ENCODE assay signal across 17 cellular contexts in genomic region chr1:11875094-11875493, GRCh38. TPM values are rescaled to one million over a fixed set of nuclear protein-coding genes. Genes with fewer than 3 reads are reported as not detected.
"Had no signal": no experiment of that assay in that cellular context is flagged by ENCODE, and none has a peak within 500 bp of the region (broad histone marks: within the 10 kb centered on the region; RNA-seq: fewer than 3 reads in every experiment).

No MANE protein-coding gene starts in this region.

- DNase-seq: activated CD4-positive, alpha-beta T cell treated with anti-CD3 and anti-CD28 coated beads, Interleukin-2, amount 50 U/mL, for 1 hour; activated CD4-positive, CD25-positive, alpha-beta regulatory T cell; amniotic stem cell; body of pancreas; effector memory CD4-positive, alpha-beta T cell; mesenchymal stem cell; ovary; retina; SK-N-SH; transverse colon had no signal

- H3K36me3 ChIP-seq: ovary, transverse colon had no signal

- H3K27ac ChIP-seq: body of pancreas, ovary, transverse colon had no signal

- H3K4me3 ChIP-seq: body of pancreas, ovary, smooth muscle cell, transverse colon had no signal

- H3K4me1 ChIP-seq: body of pancreas had no signal

- ATAC-seq: body of pancreas; left lobe of liver; stimulated activated memory B cell treated with anti-CD40 and anti-IgM and Interleukin-4, amounts not matched to agents 10 μg/mL and 1 μg/mL and 100 μg/mL, for 72 hours had no signal

- H3K9me3 ChIP-seq: body of pancreas, ovary, SK-N-SH, transverse colon had no signal

- H3K27me3 ChIP-seq: body of pancreas, ovary had no signal

RNA-seq across cellular contexts. Expression of gene NPPB, which starts 16.3 kb away (rescaled TPM):
- total RNA-seq: activated T-helper 2 cell treated with anti-CD3 and anti-CD28 coated beads, Interferon-gamma antibody, Interleukin-2, Interleukin-4, amounts not matched to agents 10 μg/mL and 5 μg/mL and 100 μg/mL, durations not matched to agents 14 hours and 24 hours and 36 hours; body of pancreas; left lobe of liver; ovary; T-helper 1 cell treated with Interleukin-12 subunit alpha and Interleukin-12 subunit beta and Interleukin-4 antibody, amounts not matched to agents 30 ng/mL and 1 ng/mL, for 36 hours; transverse colon had no signal

RNA-seq across cellular contexts. Expression of gene NPPA, which starts 27.5 kb away (rescaled TPM):
- total RNA-seq: activated T-helper 2 cell treated with anti-CD3 and anti-CD28 coated beads, Interferon-gamma antibody, Interleukin-2, Interleukin-4, amounts not matched to agents 10 μg/mL and 5 μg/mL and 100 μg/mL, durations not matched to agents 14 hours and 24 hours and 36 hours; epithelial cell of proximal tubule; glomerular endothelial cell; left lobe of liver; smooth muscle cell; T-helper 1 cell treated with Interleukin-12 subunit alpha and Interleukin-12 subunit beta and Interleukin-4 antibody, amounts not matched to agents 30 ng/mL and 1 ng/mL, for 36 hours; transverse colon had no signal
- polyA plus RNA-seq: SK-N-SH had no signal
